In the genomic region with DNA sequence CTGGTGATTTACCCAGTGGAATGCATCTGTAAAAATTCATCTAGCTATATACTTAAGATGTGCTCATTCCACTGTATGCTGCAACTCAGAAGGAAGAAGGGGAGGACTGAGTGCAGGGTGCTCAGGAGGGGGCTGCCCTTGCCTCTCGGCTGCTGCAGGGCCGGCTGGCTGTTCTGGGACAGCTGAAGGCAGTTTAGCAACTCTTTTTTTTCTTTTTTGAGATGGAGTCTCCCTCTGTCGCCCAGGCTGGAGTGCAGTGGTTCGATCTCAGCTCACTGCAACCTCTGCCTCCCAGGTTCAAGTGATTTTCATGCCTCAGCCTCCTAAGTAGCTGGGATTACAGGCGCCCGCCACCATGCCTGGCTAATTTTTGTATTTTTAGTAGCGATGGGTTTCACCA, we compare ENCODE assay signal across 20 cellular contexts. TPM values are rescaled to one million over a fixed set of nuclear protein-coding genes. Genes with fewer than 3 reads are reported as not detected.
"Had no signal": no experiment of that assay in that cellular context is flagged by ENCODE, and none has a peak within 500 bp of the region (broad histone marks: within the 10 kb centered on the region; RNA-seq: fewer than 3 reads in every experiment).

No MANE protein-coding gene starts in this region.

RNA-seq across cellular contexts. Expression of a gene that starts 6.7 kb away (rescaled TPM):
- total RNA-seq: heart right ventricle, hepatocyte, kidney epithelial cell, left ventricle myocardium inferior, lung, mesothelial cell of epicardium, mononuclear cell, natural killer cell, neural crest cell, osteocyte, posterior vena cava, pulmonary artery endothelial cell, renal cortical epithelial cell, right atrium auricular region, right lobe of liver, subcutaneous adipose tissue, suprapubic skin, thoracic aorta, ureter, uterus had no signal

RNA-seq across cellular contexts. Expression of a gene that starts 6.9 kb away (rescaled TPM):
- total RNA-seq: hepatocyte, kidney epithelial cell, left ventricle myocardium inferior, lung, mesothelial cell of epicardium, mononuclear cell, natural killer cell, osteocyte, posterior vena cava, pulmonary artery endothelial cell, renal cortical epithelial cell, right lobe of liver, subcutaneous adipose tissue, suprapubic skin, thoracic aorta, ureter, uterus had no signal

RNA-seq across cellular contexts. Expression of a gene that starts 12.6 kb away (rescaled TPM):
- total RNA-seq: hepatocyte, kidney epithelial cell, left ventricle myocardium inferior, lung, mesothelial cell of epicardium, mononuclear cell, natural killer cell, osteocyte, posterior vena cava, pulmonary artery endothelial cell, renal cortical epithelial cell, subcutaneous adipose tissue, suprapubic skin, thoracic aorta, ureter, uterus had no signal
